Comparison of ENCODE assay signal across 19 cellular contexts in genomic region chr11:74168838-74169237, GRCh38. TPM values are rescaled to one million over a fixed set of nuclear protein-coding genes. Genes with fewer than 3 reads are reported as not detected.
DNase-seq lines count a peak whose midpoint lies in the region; ATAC-seq and TF ChIP-seq lines count a peak whose summit lies in the region.
"Had no signal": no experiment of that assay in that cellular context is flagged by ENCODE, and none has a peak within 500 bp of the region (broad histone marks: within the 10 kb centered on the region; RNA-seq: fewer than 3 reads in every experiment).

No MANE protein-coding gene starts in this region.

- in situ Hi-C loops in mammary epithelial cell (cut with MboI; ENCODE audit: low sequenced_read_pairs in 2 of 2) = no loop called here

- 62% methylated on average over 3 of the region's 3 CpGs for WGBS in mammary epithelial cell (ENCODE audit: low coverage, missing lambda C conversion rate)
- 81% methylated on average over 3 of the region's 3 CpGs for WGBS in hepatocyte (ENCODE audit: low lambda C conversion rate, missing lambda C conversion rate)
- WGBS in trophoblast cell (ENCODE audit: extremely low coverage, insufficient coverage, insufficient read length) = 100% methylated on average over 1 of the region's 3 CpGs

- H2BK12ac ChIP-seq in trophoblast cell (ENCODE audit: low read length) = no peak overlapping the region

- H3K79me1 ChIP-seq in trophoblast cell (ENCODE audit: low read length) = peaks cover 3% of the 10 kb centered on the region

- H3K36me3 ChIP-seq in mammary epithelial cell (ENCODE audit: insufficient read depth, low read length) (peaks cover 2% of the 10 kb centered on the region), breast epithelium (no peaks in the 10 kb centered on the region), PC-9 (ENCODE audit: low read depth) (peaks cover 44% of the 10 kb centered on the region), hepatocyte (replicated peaks; ENCODE audit: insufficient read depth, low read depth) (no peaks in the 10 kb centered on the region), trophoblast cell (ENCODE audit: control insufficient read depth in 1 of 2, insufficient read depth in 2 of 2, low read length in 2 of 2) (peaks cover 0 to 12% of the 10 kb centered on the region in 2 experiments)

- no peak for TF ChIP-seq POLR2A in breast epithelium (IDR thresholded peaks at IDR 0.05)

- H3K27ac ChIP-seq in mammary epithelial cell (ENCODE audit: insufficient read depth, low read depth, low read length) = no peak overlapping the region
- H3K27ac ChIP-seq in breast epithelium = no peak overlapping the region
- H3K27ac ChIP-seq in PC-9 = no peak overlapping the region
- no peak overlapping the region for H3K27ac ChIP-seq in hepatocyte
- no peak overlapping the region for H3K27ac ChIP-seq in trophoblast cell (ENCODE audit: low read depth, low read length)
- H3K27ac ChIP-seq: upper lobe of left lung had no signal

- H3K79me2 ChIP-seq in mammary epithelial cell (ENCODE audit: insufficient read depth, low read length) = peaks cover 55% of the 10 kb centered on the region
- H3K79me2 ChIP-seq in PC-9 (ENCODE audit: low read depth) = peaks cover 56% of the 10 kb centered on the region
- peaks cover 46% of the 10 kb centered on the region for H3K79me2 ChIP-seq in hepatocyte
- H3K79me2 ChIP-seq in trophoblast cell (ENCODE audit: control insufficient read depth, insufficient read depth, low read length, poor library complexity) = peaks cover 6% of the 10 kb centered on the region

- POLR2A ChIA-PET in PC-9 (lab: Charles Lee; ENCODE audit: unreplicated experiment) = interaction anchor here (0.5 kb wide), 1 partner anchor 192 kb away, joined by 3 read pairs; no protein-coding TSS in a partner anchor

- H3K14ac ChIP-seq in trophoblast cell (ENCODE audit: low read length) = no peak overlapping the region

- CTCF ChIA-PET in mammary epithelial cell (lab: Charles Lee; ENCODE audit: low non-redundant PET) = no interaction called here
- CTCF ChIA-PET in PC-9 (lab: Charles Lee) = no interaction called here

- no peak overlapping the region for H4K91ac ChIP-seq in trophoblast cell (ENCODE audit: low read depth, low read length)

- H3K9me3 ChIP-seq in mammary epithelial cell (replicated peaks; ENCODE audit: insufficient read depth, low read length) (no peaks in the 10 kb centered on the region), breast epithelium (no peaks in the 10 kb centered on the region), PC-9 (ENCODE audit: insufficient read depth, low read depth) (no peaks in the 10 kb centered on the region), hepatocyte (ENCODE audit: low read depth) (no peaks in the 10 kb centered on the region), trophoblast cell (ENCODE audit: insufficient read depth, low read depth, low read length) (no peaks in the 10 kb centered on the region)
- H3K9me3 ChIP-seq: upper lobe of left lung had no signal

- H2AK5ac ChIP-seq in trophoblast cell (ENCODE audit: low read length) = no peak overlapping the region

- intact Hi-C loops in mammary epithelial cell (cut with micrococcal nuclease) = no loop called here
- intact Hi-C loops in breast epithelium (cut with DNase I; ENCODE audit: low total_unique reads) = no loop called here
- intact Hi-C loops in PC-9 (cut with micrococcal nuclease; ENCODE audit: unreplicated experiment) = no loop called here

- TF ChIP-seq CTCF in mammary epithelial cell (conservative IDR thresholded peaks at IDR 0.05 in 1 of 2, IDR thresholded peaks at IDR 0.05 in 1 of 2; ENCODE audit: extremely low read depth in 1 of 2, insufficient read depth in 1 of 2, low read depth in 1 of 2, low read length in 2 of 2) (no peak), breast epithelium (IDR thresholded peaks at IDR 0.05) (no peak), PC-9 (conservative IDR thresholded peaks at IDR 0.05) (no peak), hepatocyte (IDR thresholded peaks at IDR 0.05; ENCODE audit: poor library complexity) (no peak)

- no peaks in the 10 kb centered on the region for H3K9me2 ChIP-seq in PC-9 (ENCODE audit: insufficient read depth)
- no peaks in the 10 kb centered on the region for H3K9me2 ChIP-seq in hepatocyte (replicated peaks; ENCODE audit: insufficient read depth)

- ATAC-seq in GM21723 (IDR thresholded peaks at IDR 0.05; ENCODE audit: unreplicated experiment) = no peak
- ATAC-seq: stimulated activated memory B cell treated with anti-CD40 and anti-IgM and Interleukin-4, amounts not matched to agents 10 μg/mL and 1 μg/mL and 100 μg/mL, for 72 hours had no signal

- no peak overlapping the region for H4K8ac ChIP-seq in trophoblast cell (ENCODE audit: low read depth, low read length)

- H4K12ac ChIP-seq in trophoblast cell (ENCODE audit: low read depth, low read length) = no peak overlapping the region

- H3F3A ChIP-seq in PC-9 (ENCODE audit: insufficient read depth, low read depth) = peaks cover 12% of the 10 kb centered on the region; the same call in 1 of the 2 replicates

- peaks cover 9% of the 10 kb centered on the region for H3K4me1 ChIP-seq in mammary epithelial cell (ENCODE audit: insufficient read depth, low read length)
- peaks cover 8 to 19% of the 10 kb centered on the region in 2 donors for H3K4me1 ChIP-seq in breast epithelium
- peaks cover 33% of the 10 kb centered on the region for H3K4me1 ChIP-seq in PC-9 (replicated peaks; ENCODE audit: insufficient read depth)
- peaks cover 21% of the 10 kb centered on the region for H3K4me1 ChIP-seq in hepatocyte (ENCODE audit: insufficient read depth)
- peaks cover 4 to 10% of the 10 kb centered on the region in 2 experiments for H3K4me1 ChIP-seq in trophoblast cell (ENCODE audit: control insufficient read depth in 1 of 2, insufficient read depth in 2 of 2, low read length in 2 of 2)

- no peak overlapping the region for H3K9ac ChIP-seq in mammary epithelial cell (ENCODE audit: insufficient read depth, low read length)
- no peak overlapping the region for H3K9ac ChIP-seq in trophoblast cell (ENCODE audit: low read length)

- H3K4me3 ChIP-seq in mammary epithelial cell (replicated peaks in 1 of 3; ENCODE audit: insufficient read depth in 1 of 3, low read depth in 2 of 3, low read length in 3 of 3) = peak overlapping the region in 2 of 3 experiments; percentile 73 to 88
- H3K4me3 ChIP-seq in breast epithelium = no peak overlapping the region
- peak overlapping the region; percentile 84 for H3K4me3 ChIP-seq in PC-9
- no peak overlapping the region for H3K4me3 ChIP-seq in hepatocyte
- H3K4me3 ChIP-seq in trophoblast cell (ENCODE audit: low read depth, low read length) = no peak overlapping the region

- no peak overlapping the region for H3K18ac ChIP-seq in trophoblast cell (ENCODE audit: low read length)

- DNase-seq in mammary epithelial cell (no peak), breast epithelium (ENCODE audit: low spot score in 2 of 2) (no peak), PC-9 (no peak), hepatocyte (ENCODE audit: low spot score) (no peak), trophoblast cell (no peak), middle frontal gyrus (ENCODE audit: extremely low spot score, low spot score) (no peak), DMS114 treated with DMSO at 0.1 percent for 48 hours (lab: John Stamatoyannopoulos, UW; ENCODE audit: unreplicated experiment) (no peak)
- DNase-seq: activated CD4-positive, alpha-beta T cell treated with anti-CD3 and anti-CD28 coated beads, Interleukin-2, amount 10 ng/mL, durations not matched to agents 7 days and 5 days; activated T-cell treated with anti-CD3 and anti-CD28 coated beads, Interleukin-2, amount 50 U/mL, for 48 hours; effector CD8-positive, alpha-beta T cell; GOT3; hippocampal formation; NCI-H1436 treated with DMSO at 0.1 percent for 48 hours; NCI-H446; posterior cingulate gyrus; SIG-M5; upper lobe of left lung had no signal

- H3K23ac ChIP-seq in trophoblast cell (ENCODE audit: low read length) = no peak overlapping the region

- BruUV-seq in mammary epithelial cell (replicated peaks; lab: Mats Ljungman, UMichigan) (no TSS peak), PC-9 (replicated peaks; lab: Mats Ljungman, UMichigan) (no TSS peak)

- H3K4me2 ChIP-seq in mammary epithelial cell (ENCODE audit: insufficient read depth, low read depth, low read length) = peak overlapping the region; percentile 77
- H3K4me2 ChIP-seq in PC-9 = peak overlapping the region; percentile 96
- H3K4me2 ChIP-seq in hepatocyte = peak overlapping the region; percentile 81
- H3K4me2 ChIP-seq in trophoblast cell (ENCODE audit: low read length) = no peak overlapping the region

- H4K20me1 ChIP-seq in mammary epithelial cell (ENCODE audit: insufficient read depth, low read length) (no peaks in the 10 kb centered on the region), PC-9 (ENCODE audit: insufficient read depth) (no peaks in the 10 kb centered on the region), hepatocyte (ENCODE audit: insufficient read depth, poor library complexity, severe bottlenecking) (no peaks in the 10 kb centered on the region)

- no peak overlapping the region for H2BK120ac ChIP-seq in trophoblast cell (ENCODE audit: insufficient read depth, low read length, poor library complexity)

- H2AFZ ChIP-seq in mammary epithelial cell (ENCODE audit: low read depth, low read length) (no peak overlapping the region), PC-9 (no peak overlapping the region), hepatocyte (no peak overlapping the region), trophoblast cell (ENCODE audit: insufficient read depth, low read length, poor library complexity) (no peak overlapping the region)

- no peaks in the 10 kb centered on the region for H3K27me3 ChIP-seq in mammary epithelial cell (ENCODE audit: insufficient read depth, low read length)
- no peaks in the 10 kb centered on the region for H3K27me3 ChIP-seq in breast epithelium
- H3K27me3 ChIP-seq in PC-9 (ENCODE audit: insufficient read depth, low read depth) = no peaks in the 10 kb centered on the region
- no peaks in the 10 kb centered on the region for H3K27me3 ChIP-seq in hepatocyte
- no peaks in the 10 kb centered on the region for H3K27me3 ChIP-seq in trophoblast cell (ENCODE audit: insufficient read depth, low read length)
- H3K27me3 ChIP-seq: upper lobe of left lung had no signal

- H2BK5ac ChIP-seq in trophoblast cell (ENCODE audit: low read depth, low read length, poor library complexity) = no peak overlapping the region

- dilution Hi-C loops in mammary epithelial cell (cut with HindIII; ENCODE audit: low sequenced_read_pairs) = no loop called here

- H3K4ac ChIP-seq in trophoblast cell (ENCODE audit: low read depth, low read length) = no peak overlapping the region

RNA-seq across cellular contexts. Expression of gene C2CD3, which starts 2.0 kb away (rescaled TPM):
- total RNA-seq in mammary epithelial cell (10 to 100 TPM; 17.8 to 19.6 TPM), breast epithelium (10 to 100 TPM; 17.4 to 44.5 (median 37.4) TPM), PC-9 (2021) (47.6 and 50.0 TPM in 2 replicates), hepatocyte (15.4 and 16.3 TPM in 2 replicates)
- polyA plus RNA-seq in mammary epithelial cell (10.1 TPM), hepatocyte (9.6 and 9.8 TPM in 2 replicates)
- polyA minus RNA-seq in mammary epithelial cell = 73.0 TPM
- polyA plus RNA-seq in trophoblast cell (2013) = 9.1 and 10.9 TPM in 2 replicates

RNA-seq across cellular contexts. Expression of gene PPME1, which starts 2.3 kb away (rescaled TPM):
- total RNA-seq in mammary epithelial cell = 10 to 100 TPM; 32.8 to 58.5 TPM
- 81.1 TPM for polyA plus RNA-seq in mammary epithelial cell
- 68.0 TPM for polyA minus RNA-seq in mammary epithelial cell
- 10 to 100 TPM; 16.8 to 27.7 (median 25.2) TPM for total RNA-seq in breast epithelium
- 81.0 and 86.8 TPM in 2 replicates for total RNA-seq in PC-9 (2021)
- 25.2 and 30.1 TPM in 2 replicates for total RNA-seq in hepatocyte
- 42.2 and 45.7 TPM in 2 replicates for polyA plus RNA-seq in hepatocyte
- 75.2 and 83.2 TPM in 2 replicates for polyA plus RNA-seq in trophoblast cell (2013)

Comparison
In these comparisons a context has a peak if more than half of its experiments do, and no peak if none do; other contexts are left out.
1. H3K4me3 ChIP-seq: peak in mammary epithelial cell (2 of 3) and PC-9 (single experiment); none in breast epithelium (0 of 3), hepatocyte (single experiment) and trophoblast cell (single experiment).